Comparison of ENCODE assay signal across 1 cellular context in the genomic region with DNA sequence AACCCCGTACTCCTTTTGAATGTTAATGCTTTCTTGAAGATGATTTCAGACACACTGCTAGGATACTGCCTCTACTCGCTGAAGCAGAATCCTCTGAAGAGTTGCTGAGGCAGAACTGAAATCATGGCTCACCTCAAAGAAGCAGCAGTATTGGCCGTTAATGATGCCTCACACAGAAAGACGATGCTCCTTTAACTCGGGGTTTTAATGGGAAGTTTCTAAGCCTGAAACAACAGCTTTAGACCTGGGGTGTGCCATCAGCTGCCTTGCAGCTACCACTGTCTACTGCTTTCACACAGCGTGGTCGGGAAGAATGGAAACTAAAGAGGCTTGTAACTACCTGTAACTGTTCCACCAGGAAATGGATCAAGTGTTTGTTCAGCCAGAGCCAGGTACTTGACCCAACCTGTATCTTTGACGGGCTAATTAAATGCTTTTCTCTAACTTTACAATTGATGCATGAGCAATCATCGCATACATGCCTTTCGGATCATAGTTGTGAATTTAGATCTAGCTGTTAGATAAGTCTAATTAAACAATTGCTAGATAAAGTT.
TF ChIP-seq lines count a peak whose summit lies in the region.

A gene (plus strand): TSS at position 86 of the 554 bp plus-strand sequence. CDS start 8,440 bp downstream, outside the sequence.

TF ChIP-seq in GM23338, 12 proteins besides CTCF, POLR2A, EP300 and RAD21 (continued from another document):
- TF ChIP-seq, protein P1, sequence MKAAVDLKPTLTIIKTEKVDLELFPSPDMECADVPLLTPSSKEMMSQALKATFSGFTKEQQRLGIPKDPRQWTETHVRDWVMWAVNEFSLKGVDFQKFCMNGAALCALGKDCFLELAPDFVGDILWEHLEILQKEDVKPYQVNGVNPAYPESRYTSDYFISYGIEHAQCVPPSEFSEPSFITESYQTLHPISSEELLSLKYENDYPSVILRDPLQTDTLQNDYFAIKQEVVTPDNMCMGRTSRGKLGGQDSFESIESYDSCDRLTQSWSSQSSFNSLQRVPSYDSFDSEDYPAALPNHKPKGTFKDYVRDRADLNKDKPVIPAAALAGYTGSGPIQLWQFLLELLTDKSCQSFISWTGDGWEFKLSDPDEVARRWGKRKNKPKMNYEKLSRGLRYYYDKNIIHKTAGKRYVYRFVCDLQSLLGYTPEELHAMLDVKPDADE (IDR thresholded peaks at IDR 0.05), result no peak
- TF ChIP-seq ZNF331 (CRISPR knock-in tag; IDR thresholded peaks at IDR 0.05; ENCODE audit: low read depth) (no peak), JUNB (IDR thresholded peaks at IDR 0.05; ENCODE audit: unreplicated experiment) (no peak)
